ENCODE assay signal across 19 cellular contexts in the genomic region with DNA sequence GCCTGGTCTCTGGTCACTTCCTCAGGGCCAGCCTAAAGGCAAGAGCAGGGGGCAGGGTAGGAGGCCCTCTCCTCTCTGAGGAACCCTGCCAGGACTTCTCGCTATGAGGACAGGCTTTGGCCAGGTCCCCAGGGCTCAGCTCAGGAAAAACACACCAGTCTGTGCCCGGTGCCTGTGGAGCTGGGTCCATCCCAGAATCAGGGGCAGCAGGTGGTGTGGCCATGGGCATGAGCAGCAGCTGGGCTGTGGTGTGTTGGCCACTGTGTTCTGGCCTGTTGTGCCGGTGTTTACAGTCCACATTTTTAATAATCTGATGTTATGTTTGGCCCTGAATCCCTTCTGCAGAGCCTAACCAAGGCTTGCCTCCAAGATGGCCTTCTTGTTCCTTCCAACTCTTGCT.
"Had no signal": no experiment of that assay in that cellular context is flagged by ENCODE, and none has a peak within 500 bp of the region (broad histone marks: within the 10 kb centered on the region; RNA-seq: fewer than 3 reads in every experiment).

No MANE protein-coding gene starts in this region.

- H3K4me3 ChIP-seq: mucosa of descending colon had no signal

- H3K27me3 ChIP-seq: brain microvascular endothelial cell had no signal

- H3K9me3 ChIP-seq: mucosa of descending colon had no signal

- H3K36me3 ChIP-seq: brain microvascular endothelial cell had no signal

- H3K27ac ChIP-seq: brain microvascular endothelial cell had no signal

- ATAC-seq: activated CD8-positive, alpha-beta T cell treated with anti-CD3 and anti-CD28 coated beads, Interleukin-2, amount 10 ng/mL, durations not matched to agents 7 days and 5 days; effector memory CD8-positive, alpha-beta T cell; left lobe of liver; mucosa of descending colon; naive thymus-derived CD8-positive, alpha-beta T cell had no signal

- DNase-seq: activated CD4-positive, alpha-beta T cell treated with anti-CD3 and anti-CD28 coated beads, Interleukin-2, amount 10 ng/mL, durations not matched to agents 24 days and 14 days; activated CD4-positive, CD25-positive, alpha-beta regulatory T cell; activated CD8-positive, alpha-beta memory T cell treated with anti-CD3 and anti-CD28 coated beads, Interleukin-2, amount 50 U/mL, for 4 hours; activated CD8-positive, alpha-beta T cell treated with anti-CD3 and anti-CD28 coated beads, Interleukin-2, amount 10 ng/mL, durations not matched to agents 7 days and 5 days; activated gamma-delta T cell treated with Interleukin-2 at 50 U/mL for 16 hours; activated naive CD8-positive, alpha-beta T cell treated with anti-CD3 and anti-CD28 coated beads for 36 hours; amygdala; brain microvascular endothelial cell; dermis blood vessel endothelial cell; effector memory CD8-positive, alpha-beta T cell; foreskin melanocyte; mucosa of descending colon; naive thymus-derived CD8-positive, alpha-beta T cell; occipital lobe; stimulated activated CD4-positive, alpha-beta T cell treated with anti-CD3 and anti-CD28 coated beads, Interleukin-4, amount 100 ng/mL, for 1 hour; stimulated activated naive CD4-positive, alpha-beta T cell treated with Interleukin-2 at 50 U/mL for 16 hours; substantia nigra; SW 1271 had no signal
